Comparison of ENCODE assay signal across 1 cellular context in the genomic region with DNA sequence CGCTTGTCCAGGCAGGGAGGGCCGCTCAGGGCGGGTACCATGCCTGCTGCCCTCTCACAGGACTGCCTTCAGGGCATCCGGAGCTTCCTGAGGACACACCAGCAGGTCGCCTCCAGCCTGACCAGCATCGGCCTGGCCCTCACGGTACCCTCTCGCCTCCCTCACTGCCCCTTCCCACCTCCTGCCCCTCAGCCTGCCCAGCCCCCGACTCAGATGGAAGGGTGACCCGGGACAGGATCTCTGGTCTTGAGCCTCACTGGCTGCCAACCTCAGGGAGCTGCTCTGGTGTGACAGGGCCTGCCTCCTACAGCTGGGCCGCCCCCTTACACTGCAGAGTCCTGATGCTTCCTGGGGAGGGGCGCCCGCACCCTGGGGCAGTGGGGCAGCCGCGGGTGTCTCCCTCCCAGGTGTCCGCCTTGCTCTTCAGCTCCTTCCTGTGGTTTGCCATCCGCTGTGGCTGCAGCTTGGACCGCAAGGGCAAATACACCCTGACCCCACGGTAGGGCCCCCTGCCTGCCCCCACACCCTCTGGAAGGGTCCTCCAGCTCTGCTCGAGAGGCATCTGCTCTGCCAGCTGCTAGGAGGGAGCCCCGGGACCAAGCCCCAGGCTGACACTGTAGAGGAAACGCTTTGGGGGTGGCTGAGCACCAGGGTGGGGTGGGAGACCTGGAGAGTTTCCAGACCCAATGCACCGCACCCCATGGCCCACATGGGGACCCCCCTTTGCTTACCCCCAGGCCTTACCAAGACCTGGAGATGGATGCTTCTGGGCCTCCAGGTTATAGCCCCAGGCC.
TF ChIP-seq lines count a peak whose summit lies in the region.

No MANE protein-coding gene starts in this region.

TF ChIP-seq in H1, 55 proteins besides CTCF, POLR2A, EP300 and RAD21:
- TF ChIP-seq JUN (IDR thresholded peaks at IDR 0.05; ENCODE audit: low read depth, low read length) (no peak), BACH1 (IDR thresholded peaks at IDR 0.05; ENCODE audit: low read length) (no peak), E2F6 (IDR thresholded peaks at IDR 0.05) (no peak)
